ENCODE assay signal across 31 cellular contexts in the genomic region with DNA sequence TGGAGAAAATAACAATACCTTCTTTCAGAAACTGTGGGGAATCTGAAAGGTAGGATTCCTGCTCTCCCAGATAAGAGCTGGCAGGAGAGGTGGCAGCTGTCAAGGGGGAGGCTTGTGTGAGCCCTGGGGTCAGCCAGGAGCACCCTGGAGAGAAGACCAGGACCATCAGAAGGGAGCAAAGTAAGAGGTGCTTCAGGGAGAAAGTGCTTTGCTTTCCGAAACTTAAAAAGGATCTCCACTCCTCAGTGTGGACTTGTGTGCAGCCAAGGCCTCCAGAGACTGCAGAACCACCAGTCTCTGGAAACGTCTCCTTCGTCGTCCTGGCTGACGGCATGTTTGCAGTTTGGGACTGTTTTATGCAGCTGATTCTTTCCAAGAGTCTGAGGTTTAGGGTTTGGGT. TPM values are rescaled to one million over a fixed set of nuclear protein-coding genes. Genes with fewer than 3 reads are reported as not detected.
"Had no signal": no experiment of that assay in that cellular context is flagged by ENCODE, and none has a peak within 500 bp of the region (broad histone marks: within the 10 kb centered on the region; RNA-seq: fewer than 3 reads in every experiment).

No MANE protein-coding gene starts in this region.

- H3K4me3 Mint-ChIP-seq: activated CD4-positive, alpha-beta memory T cell treated with anti-CD3 and anti-CD28 coated beads, Interleukin-2, amount 10 ng/mL, durations not matched to agents 7 days and 5 days; activated CD4-positive, alpha-beta T cell treated with anti-CD3 and anti-CD28 coated beads, Interleukin-2, amount 10 ng/mL, durations not matched to agents 7 days and 5 days; activated naive CD4-positive, alpha-beta T cell treated with anti-CD3 and anti-CD28 coated beads, Interleukin-2, amount 10 ng/mL, durations not matched to agents 7 days and 5 days; activated naive CD8-positive, alpha-beta T cell treated with anti-CD3 and anti-CD28 coated beads, Interleukin-2, amount 10 ng/mL, durations not matched to agents 7 days and 5 days; activated T-cell treated with anti-CD3 and anti-CD28 coated beads, Interleukin-2, amount 50 U/mL, for 24 hours; natural killer cell treated with Interleukin-12 subunit alpha and Interleukin-12 subunit beta and Interleukin-15 and Interleukin-18, amount 100 ng/mL, for 72 hours had no signal

- DNase-seq: activated CD4-positive, alpha-beta memory T cell treated with anti-CD3 and anti-CD28 coated beads, Interleukin-2, amount 10 ng/mL, durations not matched to agents 7 days and 5 days; activated CD4-positive, alpha-beta T cell treated with anti-CD3 and anti-CD28 coated beads for 1 hour; activated CD4-positive, alpha-beta T cell treated with anti-CD3 and anti-CD28 coated beads, Interleukin-2, amount 10 ng/mL, durations not matched to agents 7 days and 5 days; activated CD8-positive, alpha-beta memory T cell treated with anti-CD3 and anti-CD28 coated beads, Interleukin-2, amount 50 U/mL, for 48 hours; activated gamma-delta T cell; activated naive CD4-positive, alpha-beta T cell treated with anti-CD3 and anti-CD28 coated beads, Interleukin-2, amount 10 ng/mL, durations not matched to agents 7 days and 5 days; activated naive CD8-positive, alpha-beta T cell treated with anti-CD3 and anti-CD28 coated beads, Interleukin-2, amount 10 ng/mL, durations not matched to agents 7 days and 5 days; activated T-cell treated with anti-CD3 and anti-CD28 coated beads, Interleukin-2, amount 50 U/mL, for 24 hours; dermis blood vessel endothelial cell; effector CD4-positive, alpha-beta T cell; glutamatergic neuron; left ventricle myocardium inferior; mesendoderm; mucosa of descending colon; nucleus accumbens; pancreas; right cardiac atrium; spleen; stimulated activated naive CD4-positive, alpha-beta T cell; T-helper 2 cell; trophoblast cell; uterus had no signal

- H3K4me1 ChIP-seq: ascending aorta, spleen, uterus had no signal

- H3K9me3 Mint-ChIP-seq: activated CD4-positive, alpha-beta memory T cell treated with anti-CD3 and anti-CD28 coated beads, Interleukin-2, amount 10 ng/mL, durations not matched to agents 7 days and 5 days; activated CD4-positive, alpha-beta T cell treated with anti-CD3 and anti-CD28 coated beads, Interleukin-2, amount 10 ng/mL, durations not matched to agents 7 days and 5 days had no signal

- H3K9me3 ChIP-seq: ascending aorta, left ventricle myocardium inferior, mucosa of descending colon, pancreas, spleen, uterus had no signal

- H3K27me3 ChIP-seq: ascending aorta, pancreas, uterus had no signal

- H3K36me3 Mint-ChIP-seq: activated naive CD4-positive, alpha-beta T cell treated with anti-CD3 and anti-CD28 coated beads, Interleukin-2, amount 10 ng/mL, durations not matched to agents 7 days and 5 days; activated naive CD8-positive, alpha-beta T cell treated with anti-CD3 and anti-CD28 coated beads, Interleukin-2, amount 10 ng/mL, durations not matched to agents 7 days and 5 days; natural killer cell treated with Interleukin-12 subunit alpha and Interleukin-12 subunit beta and Interleukin-15 and Interleukin-18, amount 100 ng/mL, for 72 hours had no signal

- ATAC-seq: mucosa of descending colon; natural killer cell treated with Interleukin-12 subunit alpha and Interleukin-12 subunit beta and Interleukin-15 and Interleukin-18, amount 100 ng/mL, for 72 hours; pancreas; right cardiac atrium had no signal

- FAIRE-seq: colon, endometrium, frontal cortex, islet of Langerhans, pancreas had no signal

- H3K27ac Mint-ChIP-seq: activated CD4-positive, alpha-beta memory T cell treated with anti-CD3 and anti-CD28 coated beads, Interleukin-2, amount 10 ng/mL, durations not matched to agents 7 days and 5 days; activated CD4-positive, alpha-beta T cell treated with anti-CD3 and anti-CD28 coated beads, Interleukin-2, amount 10 ng/mL, durations not matched to agents 7 days and 5 days; activated naive CD4-positive, alpha-beta T cell treated with anti-CD3 and anti-CD28 coated beads, Interleukin-2, amount 10 ng/mL, durations not matched to agents 7 days and 5 days; activated naive CD8-positive, alpha-beta T cell treated with anti-CD3 and anti-CD28 coated beads, Interleukin-2, amount 10 ng/mL, durations not matched to agents 7 days and 5 days; activated T-cell treated with anti-CD3 and anti-CD28 coated beads, Interleukin-2, amount 50 U/mL, for 24 hours; natural killer cell treated with Interleukin-12 subunit alpha and Interleukin-12 subunit beta and Interleukin-15 and Interleukin-18, amount 100 ng/mL, for 72 hours had no signal

- H3K27ac ChIP-seq: ascending aorta, epithelial cell of prostate, left ventricle myocardium inferior, pancreas, spleen, uterus had no signal

- H3K4me1 Mint-ChIP-seq: activated CD4-positive, alpha-beta memory T cell treated with anti-CD3 and anti-CD28 coated beads, Interleukin-2, amount 10 ng/mL, durations not matched to agents 7 days and 5 days; activated CD4-positive, alpha-beta T cell treated with anti-CD3 and anti-CD28 coated beads, Interleukin-2, amount 10 ng/mL, durations not matched to agents 7 days and 5 days; activated naive CD4-positive, alpha-beta T cell treated with anti-CD3 and anti-CD28 coated beads, Interleukin-2, amount 10 ng/mL, durations not matched to agents 7 days and 5 days; activated naive CD8-positive, alpha-beta T cell treated with anti-CD3 and anti-CD28 coated beads, Interleukin-2, amount 10 ng/mL, durations not matched to agents 7 days and 5 days had no signal

- H3K4me3 ChIP-seq: ascending aorta, left ventricle myocardium inferior, lung, mucosa of descending colon, pancreas, spleen, uterus had no signal

- H3K36me3 ChIP-seq: ascending aorta, left ventricle myocardium inferior, pancreas, spleen, uterus had no signal

- H3K27me3 Mint-ChIP-seq: activated CD4-positive, alpha-beta memory T cell treated with anti-CD3 and anti-CD28 coated beads, Interleukin-2, amount 10 ng/mL, durations not matched to agents 7 days and 5 days; activated CD4-positive, alpha-beta T cell treated with anti-CD3 and anti-CD28 coated beads, Interleukin-2, amount 10 ng/mL, durations not matched to agents 7 days and 5 days; activated naive CD4-positive, alpha-beta T cell treated with anti-CD3 and anti-CD28 coated beads, Interleukin-2, amount 10 ng/mL, durations not matched to agents 7 days and 5 days; activated naive CD8-positive, alpha-beta T cell treated with anti-CD3 and anti-CD28 coated beads, Interleukin-2, amount 10 ng/mL, durations not matched to agents 7 days and 5 days had no signal

RNA-seq across cellular contexts. Expression of a gene that starts 13.7 kb away (rescaled TPM):
- total RNA-seq: activated CD4-positive, alpha-beta memory T cell treated with anti-CD3 and anti-CD28 coated beads, Interleukin-2, amount 10 ng/mL, durations not matched to agents 7 days and 5 days; activated CD4-positive, alpha-beta T cell treated with anti-CD3 and anti-CD28 coated beads, Interleukin-2, amount 10 ng/mL, durations not matched to agents 7 days and 5 days; activated naive CD8-positive, alpha-beta T cell treated with anti-CD3 and anti-CD28 coated beads, Interleukin-2, amount 10 ng/mL, durations not matched to agents 7 days and 5 days; natural killer cell treated with Interleukin-12 subunit alpha and Interleukin-12 subunit beta and Interleukin-15 and Interleukin-18, amount 100 ng/mL, for 72 hours; pulmonary artery endothelial cell had no signal
